Comparison of ENCODE assay signal across 13 cellular contexts in genomic region chr5:120228262-120229031, GRCh38.
DNase-seq lines count a peak whose midpoint lies in the region; ATAC-seq and TF ChIP-seq lines count a peak whose summit lies in the region.
"Had no signal": no experiment of that assay in that cellular context is flagged by ENCODE, and none has a peak within 500 bp of the region (broad histone marks: within the 10 kb centered on the region; RNA-seq: fewer than 3 reads in every experiment).

No MANE protein-coding gene starts in this region.

- H2BK120ac ChIP-seq in mesendoderm (ENCODE audit: low read depth, low read length): no peak overlapping the region

- H3K27ac ChIP-seq in mesendoderm (ENCODE audit: low read depth, low read length): no peak overlapping the region
- H3K27ac ChIP-seq: PC-9, tibial artery had no signal

- H3K23ac ChIP-seq in mesendoderm (ENCODE audit: low read length): no peak overlapping the region

- no peaks in the 10 kb centered on the region for H3K36me3 ChIP-seq in mesendoderm (ENCODE audit: control insufficient read depth, insufficient read depth, low read length)

- peak; percentile 57 for ATAC-seq in HG03432 (IDR thresholded peaks at IDR 0.05; ENCODE audit: unreplicated experiment)
- no peak for ATAC-seq in GM18861 (IDR thresholded peaks at IDR 0.05; ENCODE audit: unreplicated experiment)
- ATAC-seq: right cardiac atrium had no signal

- H3K27me3 ChIP-seq in mesendoderm (ENCODE audit: insufficient read depth, low read length, poor library complexity): no peaks in the 10 kb centered on the region
- H3K27me3 ChIP-seq: tibial artery had no signal

- H3K79me1 ChIP-seq in mesendoderm (ENCODE audit: low read length): no peaks in the 10 kb centered on the region

- H2BK15ac ChIP-seq in mesendoderm (replicated peaks; ENCODE audit: low read depth): no peak overlapping the region

- H3K9ac ChIP-seq in mesendoderm (ENCODE audit: low read length): no peak overlapping the region

- H3K56ac ChIP-seq in mesendoderm (ENCODE audit: low read length): no peak overlapping the region

- H3K79me2 ChIP-seq in mesendoderm (ENCODE audit: control insufficient read depth, insufficient read depth, low read length): no peaks in the 10 kb centered on the region

- H4K8ac ChIP-seq in mesendoderm (ENCODE audit: low read depth, low read length): no peak overlapping the region

- H2AK5ac ChIP-seq in mesendoderm (ENCODE audit: low read length): no peak overlapping the region

- no peak overlapping the region for H2BK5ac ChIP-seq in mesendoderm (ENCODE audit: low read length)

- 0 out of 3 replicates have a peak, but pooled peaks have one; percentile 14 for TF ChIP-seq CTCF in GM12872 (IDR thresholded peaks at IDR 0.05; ENCODE audit: insufficient read depth, low read depth, low read length)
- 0 out of 2 replicates have a peak, but pooled peaks have one; percentile 9 for TF ChIP-seq CTCF in WI38 (IDR thresholded peaks at IDR 0.05; ENCODE audit: low read depth, low read length)

- H3K4ac ChIP-seq in mesendoderm (ENCODE audit: low read depth, low read length): no peak overlapping the region

- no peak overlapping the region for H3K18ac ChIP-seq in mesendoderm (ENCODE audit: low read length)

- no CpG with 5 or more reads among the region's 10 CpGs for WGBS in mesendoderm (ENCODE audit: extremely low coverage, insufficient coverage, low lambda C conversion rate)

- H3K4me1 ChIP-seq in mesendoderm (ENCODE audit: control insufficient read depth, low read depth, low read length): no peaks in the 10 kb centered on the region
- H3K4me1 ChIP-seq: tibial artery had no signal

- no peak overlapping the region for H3K4me2 ChIP-seq in mesendoderm (ENCODE audit: low read length)
- H3K4me2 ChIP-seq: PC-9 had no signal

- no peak overlapping the region for H4K5ac ChIP-seq in mesendoderm (ENCODE audit: low read length)

- DNase-seq in mesendoderm: peak; percentile 54
- DNase-seq in activated CD4-positive, alpha-beta T cell treated with anti-CD3 and anti-CD28 coated beads for 1 hour: no peak
- no peak for DNase-seq in AG20443 (ENCODE audit: low spot score)
- DNase-seq: CD4-positive, alpha-beta T cell; GDM1; NCI-H446 treated with DMSO at 0.1 percent for 48 hours; PC-9; right cardiac atrium; tibial artery had no signal

- H3K4me3 ChIP-seq in WI38 (ENCODE audit: low read depth, low read length) (no peak overlapping the region), mesendoderm (ENCODE audit: low read length) (no peak overlapping the region)
- H3K4me3 ChIP-seq: PC-9, tibial artery had no signal
